8 cellular contexts compared by ENCODE assay signal in genomic region chr9:36407122-36407723, GRCh38. TPM values are rescaled to one million over a fixed set of nuclear protein-coding genes. Genes with fewer than 3 reads are reported as not detected.
DNase-seq lines count a peak whose midpoint lies in the region; ATAC-seq and TF ChIP-seq lines count a peak whose summit lies in the region.

No MANE protein-coding gene starts in this region.

- H3K79me2 ChIP-seq in DOHH2 (ENCODE audit: control insufficient read depth, low read length), result peaks cover 12% of the 10 kb centered on the region
- peaks cover 18% of the 10 kb centered on the region for H3K79me2 ChIP-seq in OCI-LY3 (ENCODE audit: low read length)

- intact Hi-C loops in naive thymus-derived CD4-positive, alpha-beta T cell (cut with micrococcal nuclease), result loop anchor here (1.0 to 10.0 kb wide), 13 partner anchors 36 to 1292 kb away; partner anchors contain the start of genes ATOSB (in 1 of the 2), HINT2 (in 1 of the 2), SPAG8 (in 1 of the 2) and UNC13B (in 1 of the 2)

- H2AFZ ChIP-seq in OCI-LY3 (ENCODE audit: low read depth, low read length), result no peak overlapping the region

- no peaks in the 10 kb centered on the region for H3K27me3 ChIP-seq in DOHH2 (ENCODE audit: control insufficient read depth, low read length)
- H3K27me3 ChIP-seq in OCI-LY3 (ENCODE audit: low read depth, low read length), result no peaks in the 10 kb centered on the region
- no peaks in the 10 kb centered on the region for H3K27me3 ChIP-seq in naive thymus-derived CD4-positive, alpha-beta T cell (ENCODE audit: control insufficient read depth in 2 of 2, insufficient read depth in 2 of 2, low read length in 2 of 2)

- peaks cover 11 to 42% (median 24%) of the 10 kb centered on the region in 7 donors for H3K4me1 Mint-ChIP-seq in naive thymus-derived CD4-positive, alpha-beta T cell
- peaks cover 28% of the 10 kb centered on the region for H3K4me1 Mint-ChIP-seq in stimulated activated naive CD8-positive, alpha-beta T cell treated with anti-CD3 and anti-CD28 coated beads, Interleukin-15, amount 100 ng/mL, for 72 hours

- H3K9me3 Mint-ChIP-seq in naive thymus-derived CD4-positive, alpha-beta T cell, result no peaks in the 10 kb centered on the region
- no peaks in the 10 kb centered on the region for H3K9me3 Mint-ChIP-seq in stimulated activated naive CD8-positive, alpha-beta T cell treated with anti-CD3 and anti-CD28 coated beads, Interleukin-15, amount 100 ng/mL, for 72 hours

- no peaks in the 10 kb centered on the region for H3K9me3 ChIP-seq in DOHH2 (ENCODE audit: control insufficient read depth, insufficient read depth, low read length)
- no peaks in the 10 kb centered on the region for H3K9me3 ChIP-seq in OCI-LY3 (ENCODE audit: insufficient read depth, low read length)
- no peaks in the 10 kb centered on the region for H3K9me3 ChIP-seq in naive thymus-derived CD4-positive, alpha-beta T cell (ENCODE audit: control insufficient read depth in 2 of 3, low read length in 3 of 3)

- peak overlapping the region; percentile 1 to 94 (median 71) for H3K27ac Mint-ChIP-seq in naive thymus-derived CD4-positive, alpha-beta T cell
- H3K27ac Mint-ChIP-seq in stimulated activated naive CD8-positive, alpha-beta T cell treated with anti-CD3 and anti-CD28 coated beads, Interleukin-15, amount 100 ng/mL, for 72 hours, result peak overlapping the region in 1 of 2 donors; percentile 23

- ATAC-seq in esophagus mucosa (peak; percentile 87), GM18519 (IDR thresholded peaks at IDR 0.05; ENCODE audit: low FRiP score, unreplicated experiment) (no peak)
- peak; percentile 96 for ATAC-seq in naive thymus-derived CD4-positive, alpha-beta T cell
- peak; percentile 91 for ATAC-seq in stimulated activated naive CD8-positive, alpha-beta T cell treated with anti-CD3 and anti-CD28 coated beads, Interleukin-15, amount 100 ng/mL, for 72 hours

- 0 out of 2 replicates have a peak, but pooled peaks cover 5% of the 10 kb centered on the region for H3K4me1 ChIP-seq in DOHH2 (ENCODE audit: control insufficient read depth, low read length)
- H3K4me1 ChIP-seq in OCI-LY3 (ENCODE audit: low read length), result peaks cover 9% of the 10 kb centered on the region
- H3K4me1 ChIP-seq in naive thymus-derived CD4-positive, alpha-beta T cell (ENCODE audit: control insufficient read depth in 2 of 2, insufficient read depth in 2 of 2, low read length in 2 of 2), result peaks cover 0 to 7% of the 10 kb centered on the region in 2 donors

- peaks cover 0 to 2% (median 0%) of the 10 kb centered on the region in 5 donors for H3K36me3 Mint-ChIP-seq in naive thymus-derived CD4-positive, alpha-beta T cell

- no peaks in the 10 kb centered on the region for H3K27me3 Mint-ChIP-seq in naive thymus-derived CD4-positive, alpha-beta T cell
- H3K27me3 Mint-ChIP-seq in stimulated activated naive CD8-positive, alpha-beta T cell treated with anti-CD3 and anti-CD28 coated beads, Interleukin-15, amount 100 ng/mL, for 72 hours, result no peaks in the 10 kb centered on the region

- H3K9ac ChIP-seq in OCI-LY3 (ENCODE audit: low read length), result no peak overlapping the region

- peaks cover 5% of the 10 kb centered on the region; the same call in 1 of the 2 replicates for H3K36me3 ChIP-seq in DOHH2 (ENCODE audit: control insufficient read depth, low read length)
- H3K36me3 ChIP-seq in OCI-LY3 (replicated peaks; ENCODE audit: low read depth, low read length), result no peaks in the 10 kb centered on the region
- H3K36me3 ChIP-seq in naive thymus-derived CD4-positive, alpha-beta T cell (ENCODE audit: control insufficient read depth in 2 of 3, insufficient read depth in 3 of 3, low read length in 3 of 3), result no peaks in the 10 kb centered on the region

- H3F3A ChIP-seq in DOHH2 (ENCODE audit: control insufficient read depth, insufficient read depth), result peaks cover 11% of the 10 kb centered on the region; the same call in 1 of the 2 replicates

- H4K20me1 ChIP-seq in DOHH2 (ENCODE audit: control insufficient read depth, insufficient read depth, low read depth, low read length) (peaks cover 3% of the 10 kb centered on the region; the same call in 1 of the 2 replicates), OCI-LY3 (ENCODE audit: insufficient read depth, low read length) (peaks cover 23% of the 10 kb centered on the region)

- no peaks in the 10 kb centered on the region for H3K9me2 ChIP-seq in DOHH2 (replicated peaks; ENCODE audit: control insufficient read depth, low read length)

- TF ChIP-seq CTCF in DOHH2 (IDR thresholded peaks at IDR 0.05; ENCODE audit: low read depth, low read length, poor library complexity, severe bottlenecking) (peak; percentile 88), OCI-LY3 (IDR thresholded peaks at IDR 0.05; ENCODE audit: low read depth, low read length) (peak; percentile 74)

- CTCF ChIA-PET in naive thymus-derived CD4-positive, alpha-beta T cell (lab: Charles Lee), result interaction anchor here (0.5 to 8.7 kb wide), 34 partner anchors 8 to 1185 kb away, joined by 3 to 253 read pairs (median 4); partner anchors contain the start of gene TOMM5

- peak overlapping the region in 3 of 10 donors; percentile 0 to 15 (median 14) for H3K4me3 Mint-ChIP-seq in naive thymus-derived CD4-positive, alpha-beta T cell
- H3K4me3 Mint-ChIP-seq in stimulated activated naive CD8-positive, alpha-beta T cell treated with anti-CD3 and anti-CD28 coated beads, Interleukin-15, amount 100 ng/mL, for 72 hours, result no peak overlapping the region

- H3K4me3 ChIP-seq in DOHH2 (ENCODE audit: low read length), result no peak overlapping the region
- no peak overlapping the region for H3K4me3 ChIP-seq in OCI-LY3 (ENCODE audit: low read length)
- no peak overlapping the region for H3K4me3 ChIP-seq in naive thymus-derived CD4-positive, alpha-beta T cell (ENCODE audit: low read length)

- H3K4me2 ChIP-seq in DOHH2 (ENCODE audit: low read length), result no peak overlapping the region
- no peak overlapping the region for H3K4me2 ChIP-seq in OCI-LY3 (ENCODE audit: low read length)

- POLR2A ChIA-PET in naive thymus-derived CD4-positive, alpha-beta T cell (lab: Charles Lee), result interaction anchor here (0.6 to 2.2 kb wide), 7 partner anchors 14 to 749 kb away, joined by 3 to 11 read pairs (median 3); no protein-coding TSS in a partner anchor

- peak in 49 of 76 experiments; percentile 2 to 68 (median 22) for DNase-seq in HUDEP-2 (lab: John Stamatoyannopoulos, UW; ENCODE audit: unreplicated experiment in 76 of 76)
- DNase-seq in activated T-cell treated with anti-CD3 and anti-CD28 coated beads for 24 hours (ENCODE audit: low read depth), result peak; percentile 46
- DNase-seq in naive thymus-derived CD4-positive, alpha-beta T cell, result peak; percentile 18 to 77 (median 67)
- peak; percentile 58 to 59 for DNase-seq in stimulated activated naive CD8-positive, alpha-beta T cell treated with anti-CD3 and anti-CD28 coated beads, Interleukin-15, amount 100 ng/mL, for 72 hours

- H3K27ac ChIP-seq in DOHH2 (ENCODE audit: low read depth, low read length) (no peak overlapping the region), OCI-LY3 (ENCODE audit: low read length) (no peak overlapping the region)
- peak overlapping the region; percentile 30 for H3K27ac ChIP-seq in naive thymus-derived CD4-positive, alpha-beta T cell (ENCODE audit: low read depth, low read length)

RNA-seq across cellular contexts. Expression of gene RNF38, which starts 7.2 kb away (rescaled TPM):
- total RNA-seq in esophagus mucosa, result 15.5 TPM
- total RNA-seq in naive thymus-derived CD4-positive, alpha-beta T cell, result 10 to 100 TPM; 39.2 to 88.2 (median 72.9) TPM
- polyA plus RNA-seq in naive thymus-derived CD4-positive, alpha-beta T cell, result 10 to 100 TPM; 16.8 to 25.2 TPM
